2 cellular contexts compared by ENCODE assay signal in genomic region chr19:7258042-7258839, GRCh38.
TF ChIP-seq lines count a peak whose summit lies in the region.

No MANE protein-coding gene starts in this region.

TF ChIP-seq in HCT116, 20 proteins besides CTCF, POLR2A, EP300 and RAD21:
- TF ChIP-seq SRF (IDR thresholded peaks at IDR 0.05; ENCODE audit: low read depth) (no peak), EZH2phosphoT487 (IDR thresholded peaks at IDR 0.05; ENCODE audit: borderline replicate concordance) (no peak), POLR2AphosphoS5 (IDR thresholded peaks at IDR 0.05; ENCODE audit: low read depth, low read length) (no peak), CBX3 (IDR thresholded peaks at IDR 0.05; ENCODE audit: low read depth) (no peak), FOSL1 (IDR thresholded peaks at IDR 0.05; ENCODE audit: low read depth) (no peak)
TF ChIP-seq in HCT116: peak in this region for 0.

TF ChIP-seq in GM12878, 131 proteins besides CTCF, POLR2A, EP300 and RAD21:
- TF ChIP-seq SIN3A (IDR thresholded peaks at IDR 0.05; ENCODE audit: low read depth, low read length) (no peak), PAX5 (IDR thresholded peaks at IDR 0.05; ENCODE audit: borderline replicate concordance, low read depth, low read length) (no peak), CREB1 (IDR thresholded peaks at IDR 0.05; ENCODE audit: low read depth) (no peak), HDGF (IDR thresholded peaks at IDR 0.05) (no peak), ZBED1 (IDR thresholded peaks at IDR 0.05; ENCODE audit: borderline replicate concordance) (no peak), CHD2 (IDR thresholded peaks at IDR 0.05; ENCODE audit: borderline replicate concordance, low read depth, low read length) (no peak), ZNF24 (IDR thresholded peaks at IDR 0.05) (no peak), IKZF2 (IDR thresholded peaks at IDR 0.05) (no peak)
- TF ChIP-seq, protein P1, sequence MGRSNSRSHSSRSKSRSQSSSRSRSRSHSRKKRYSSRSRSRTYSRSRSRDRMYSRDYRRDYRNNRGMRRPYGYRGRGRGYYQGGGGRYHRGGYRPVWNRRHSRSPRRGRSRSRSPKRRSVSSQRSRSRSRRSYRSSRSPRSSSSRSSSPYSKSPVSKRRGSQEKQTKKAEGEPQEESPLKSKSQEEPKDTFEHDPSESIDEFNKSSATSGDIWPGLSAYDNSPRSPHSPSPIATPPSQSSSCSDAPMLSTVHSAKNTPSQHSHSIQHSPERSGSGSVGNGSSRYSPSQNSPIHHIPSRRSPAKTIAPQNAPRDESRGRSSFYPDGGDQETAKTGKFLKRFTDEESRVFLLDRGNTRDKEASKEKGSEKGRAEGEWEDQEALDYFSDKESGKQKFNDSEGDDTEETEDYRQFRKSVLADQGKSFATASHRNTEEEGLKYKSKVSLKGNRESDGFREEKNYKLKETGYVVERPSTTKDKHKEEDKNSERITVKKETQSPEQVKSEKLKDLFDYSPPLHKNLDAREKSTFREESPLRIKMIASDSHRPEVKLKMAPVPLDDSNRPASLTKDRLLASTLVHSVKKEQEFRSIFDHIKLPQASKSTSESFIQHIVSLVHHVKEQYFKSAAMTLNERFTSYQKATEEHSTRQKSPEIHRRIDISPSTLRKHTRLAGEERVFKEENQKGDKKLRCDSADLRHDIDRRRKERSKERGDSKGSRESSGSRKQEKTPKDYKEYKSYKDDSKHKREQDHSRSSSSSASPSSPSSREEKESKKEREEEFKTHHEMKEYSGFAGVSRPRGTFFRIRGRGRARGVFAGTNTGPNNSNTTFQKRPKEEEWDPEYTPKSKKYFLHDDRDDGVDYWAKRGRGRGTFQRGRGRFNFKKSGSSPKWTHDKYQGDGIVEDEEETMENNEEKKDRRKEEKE (IDR thresholded peaks at IDR 0.05): no peak
